8 cellular contexts compared by ENCODE assay signal in genomic region chr9:130239741-130240241, GRCh38. TPM values are rescaled to one million over a fixed set of nuclear protein-coding genes. Genes with fewer than 3 reads are reported as not detected.
DNase-seq lines count a peak whose midpoint lies in the region; ATAC-seq and TF ChIP-seq lines count a peak whose summit lies in the region.

No MANE protein-coding gene starts in this region.

- peak overlapping the region; percentile 29 for H2AFZ ChIP-seq in osteoblast (ENCODE audit: low read length)

- H3K4me3 Mint-ChIP-seq in CD14-positive monocyte = no peak overlapping the region

- peaks cover 6% of the 10 kb centered on the region for H4K20me1 ChIP-seq in osteoblast (ENCODE audit: insufficient read depth, low read length)

- H3K4me2 ChIP-seq in osteoblast (ENCODE audit: insufficient read depth, low read length) = peak overlapping the region; percentile 28

- peak; percentile 63 for ATAC-seq in GM18867 (IDR thresholded peaks at IDR 0.05; ENCODE audit: unreplicated experiment)
- peak; percentile 61 for ATAC-seq in HG03039 (IDR thresholded peaks at IDR 0.05; ENCODE audit: unreplicated experiment)
- no peak for ATAC-seq in GM18873 (IDR thresholded peaks at IDR 0.05; ENCODE audit: low FRiP score, unreplicated experiment)

- H3K4me1 ChIP-seq in osteoblast (ENCODE audit: insufficient read depth, low read length) = peaks cover 20% of the 10 kb centered on the region

- H3K27ac ChIP-seq in osteoblast (ENCODE audit: low read depth, low read length) = no peak overlapping the region

- H3K9me3 ChIP-seq in osteoblast (ENCODE audit: low read depth, low read length) = no peaks in the 10 kb centered on the region

- DNase-seq in activated CD4-positive, alpha-beta T cell treated with anti-CD3 and anti-CD28 coated beads, Interleukin-2, amount 50 U/mL, for 48 hours = peak; percentile 53 to 70
- DNase-seq in osteoblast (ENCODE audit: insufficient read length, low spot score, missing footprints) (peak; percentile 86), activated gamma-delta T cell (lab: John Stamatoyannopoulos, UW) (no peak), globus pallidus (ENCODE audit: low spot score) (no peak), CD14-positive monocyte (ENCODE audit: low spot score) (no peak)

- H3K27ac Mint-ChIP-seq in CD14-positive monocyte = peak overlapping the region in 1 of 7 donors; percentile 33

- H3K79me2 ChIP-seq in osteoblast (ENCODE audit: insufficient read depth, low read length) = no peaks in the 10 kb centered on the region

- H3K27me3 ChIP-seq in osteoblast (ENCODE audit: insufficient read depth, low read length) = no peaks in the 10 kb centered on the region

- H3K36me3 ChIP-seq in osteoblast (ENCODE audit: insufficient read depth, low read length) = no peaks in the 10 kb centered on the region

- no peaks in the 10 kb centered on the region for H3K36me3 Mint-ChIP-seq in CD14-positive monocyte

- H3K4me1 Mint-ChIP-seq in CD14-positive monocyte = peaks cover 18% of the 10 kb centered on the region

- no peak for TF ChIP-seq CTCF in osteoblast (IDR thresholded peaks at IDR 0.05; ENCODE audit: extremely low read depth, low read depth, low read length)
- TF ChIP-seq CTCF in CD14-positive monocyte (IDR thresholded peaks at IDR 0.05) = no peak

- peaks cover 2 to 7% (median 7%) of the 10 kb centered on the region in 3 donors for H3K27me3 Mint-ChIP-seq in CD14-positive monocyte (ENCODE audit: low read depth in 3 of 3)

- intact Hi-C loops in CD14-positive monocyte (cut with micrococcal nuclease) = loop anchor here in 1 of 2 donors (10.0 kb wide), 1 partner anchor 355 kb away; no protein-coding TSS in a partner anchor

- peaks cover 0 to 2% (median 0%) of the 10 kb centered on the region in 7 donors for H3K9me3 Mint-ChIP-seq in CD14-positive monocyte

- no peak overlapping the region for H3K4me3 ChIP-seq in osteoblast (ENCODE audit: insufficient read depth, low read length)

RNA-seq across cellular contexts. Expression of gene HMCN2, which starts 25.8 kb away (rescaled TPM):
- under 0.01 TPM in 2 replicates for total RNA-seq in osteoblast
- not detected for polyA plus RNA-seq in CD14-positive monocyte

Comparison
In these comparisons a context has a peak if more than half of its experiments do, and no peak if none do; other contexts are left out.
1. DNase-seq: peak in activated CD4-positive, alpha-beta T cell treated with anti-CD3 and anti-CD28 coated beads, Interleukin-2, amount 50 U/mL, for 48 hours (2 of 2) and osteoblast (single experiment); none in activated gamma-delta T cell (single experiment), globus pallidus (single experiment) and CD14-positive monocyte (single experiment).